Comparison of ENCODE assay signal across 8 cellular contexts in the genomic region with DNA sequence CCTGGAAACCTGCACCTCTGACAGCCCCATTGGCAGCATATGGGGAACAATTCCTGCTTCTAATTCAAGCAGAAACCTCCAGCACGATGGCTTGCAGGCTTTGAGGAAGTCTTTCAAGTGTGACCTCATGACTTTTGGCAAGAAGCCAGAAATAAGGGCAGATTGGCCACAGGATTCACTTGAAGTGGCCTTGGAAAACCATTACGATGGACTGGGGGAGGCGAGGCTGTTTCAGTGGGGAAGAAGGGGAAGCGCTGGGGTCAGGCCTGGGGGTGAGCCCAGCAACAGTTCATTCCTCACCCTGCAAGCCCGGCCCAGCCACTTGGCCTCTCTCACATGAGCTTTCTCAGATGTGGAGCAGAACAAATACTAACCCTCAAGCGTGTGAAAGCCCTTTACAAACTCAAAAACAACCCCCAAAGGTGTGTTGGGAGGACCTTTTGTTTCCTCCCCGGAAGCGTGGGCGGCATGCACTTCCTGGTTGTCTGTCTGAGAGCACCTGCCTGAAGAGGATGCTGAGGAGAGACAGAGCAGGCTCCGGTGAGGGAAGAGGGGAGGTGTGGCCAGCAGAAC. TPM values are rescaled to one million over a fixed set of nuclear protein-coding genes. Genes with fewer than 3 reads are reported as not detected.
A peak's percentile ranks its signal among the peaks of the same experiment; 100 is the strongest.
DNase-seq lines count a peak whose midpoint lies in the region; ATAC-seq, FAIRE-seq and TF ChIP-seq lines count a peak whose summit lies in the region.

No MANE protein-coding gene starts in this region.

- TF ChIP-seq CTCF in HL-60 (IDR thresholded peaks at IDR 0.05; ENCODE audit: insufficient read depth, low read length): no peak
- TF ChIP-seq CTCF in kidney (IDR thresholded peaks at IDR 0.05; ENCODE audit: borderline replicate concordance, extremely low read depth, insufficient read depth): no peak

- H3K4me1 ChIP-seq in kidney (ENCODE audit: control insufficient read depth in 1 of 2, insufficient read depth in 1 of 2, low read depth in 1 of 2, low read length in 2 of 2): peaks cover 0 to 23% of the 10 kb centered on the region in 2 donors

- DNase-seq in NCI-H1417 (lab: John Stamatoyannopoulos, UW) (peak; percentile 15 to 73 (median 42)), NCI-H1417 treated with DMSO at 0.1 percent for 48 hours (lab: John Stamatoyannopoulos, UW) (no peak), HL-60 (ENCODE audit: low read depth in 1 of 2, low spot score in 1 of 2) (peak; percentile 86 to 91), T-cell (peak; percentile 79 to 97 (median 93)), kidney (peak; percentile 89)
- DNase-seq in activated naive CD8-positive, alpha-beta T cell treated with anti-CD3 and anti-CD28 coated beads, Interleukin-2, amount 50 U/mL, for 16 hours (ENCODE audit: low read depth, low spot score): peak; percentile 79
- DNase-seq in stimulated activated CD4-positive, alpha-beta T cell treated with anti-CD3 and anti-CD28 coated beads, Interleukin-4, amount 100 ng/mL, for 48 hours (ENCODE audit: low read depth in 2 of 2): peak; percentile 78 to 87

- peak overlapping the region; percentile 42; the same call in 1 of the 2 replicates for H3K27ac ChIP-seq in HL-60 (replicated peaks)
- H3K27ac ChIP-seq in kidney (ENCODE audit: low read depth in 2 of 2, low read length in 2 of 2): peak overlapping the region; percentile 26 to 77

- no peak overlapping the region for H3K9ac ChIP-seq in kidney (ENCODE audit: low read length in 2 of 2)

- no peak for FAIRE-seq in kidney (lab: Jason Lieb, UNC)

- H3K4me3 Mint-ChIP-seq in T-cell: peak overlapping the region; percentile 75 to 85 (median 78)

- POLR2A ChIA-PET in T-cell (lab: Charles Lee): interaction anchor here in 1 of 2 donors (0.9 to 1.3 kb wide), 3 partner anchors 15 to 33 kb away, joined by 3 to 7 read pairs (median 3); no protein-coding TSS in a partner anchor

- H3K27me3 Mint-ChIP-seq in T-cell: no peaks in the 10 kb centered on the region

- peak overlapping the region; percentile 95 to 97 for H3K27ac Mint-ChIP-seq in T-cell

- ATAC-seq in T-cell (replicated peaks in 1 of 4) (peak; percentile 90 to 92 (median 91)), HG03159 (IDR thresholded peaks at IDR 0.05; ENCODE audit: unreplicated experiment) (no peak)

- peaks cover 0 to 5% of the 10 kb centered on the region in 2 donors for H3K9me3 ChIP-seq in kidney (ENCODE audit: control insufficient read depth in 1 of 2, low read length in 2 of 2)

- H3K36me3 Mint-ChIP-seq in T-cell: peaks cover 3% of the 10 kb centered on the region

- intact Hi-C loops in kidney (cut with DNase I): no loop called here

- H3K36me3 ChIP-seq in kidney (ENCODE audit: control insufficient read depth in 1 of 2, insufficient read depth in 2 of 2, low read length in 2 of 2): no peaks in the 10 kb centered on the region

- H3K4me3 ChIP-seq in HL-60 (replicated peaks; ENCODE audit: insufficient read depth, low read length): no peak overlapping the region
- H3K4me3 ChIP-seq in kidney (ENCODE audit: low read length in 2 of 2): no peak overlapping the region

- peaks cover 69 to 83% (median 71%) of the 10 kb centered on the region in 3 donors for H3K4me1 Mint-ChIP-seq in T-cell

- no peaks in the 10 kb centered on the region for H3K27me3 ChIP-seq in HL-60 (ENCODE audit: insufficient read depth, poor library complexity, severe bottlenecking)

- H3K9me3 Mint-ChIP-seq in T-cell: peaks cover 3 to 4% (median 3%) of the 10 kb centered on the region in 3 donors

- CTCF ChIA-PET in T-cell (lab: Charles Lee): interaction anchor here (0.6 to 2.1 kb wide), 7 partner anchors 11 to 65 kb away, joined by 3 to 8 read pairs (median 4); no protein-coding TSS in a partner anchor

RNA-seq across cellular contexts. Expression of a gene that starts 26.9 kb away (rescaled TPM):
- total RNA-seq in T-cell (100 to 1,000 TPM; 351 to 746 (median 698) TPM), kidney (75.9 TPM)
- polyA plus RNA-seq in kidney (ENCODE audit: insufficient read depth, low read depth, low replicate concordance): 34.3 TPM

RNA-seq across cellular contexts. Expression of a gene that starts 59.5 kb away (rescaled TPM):
- total RNA-seq in T-cell (10 to 100 TPM; 11.6 to 14.9 (median 13.8) TPM), kidney (12.3 TPM)
- 9.7 TPM for polyA plus RNA-seq in kidney (ENCODE audit: insufficient read depth, low read depth, low replicate concordance)
